ENCODE assay signal across 8 cellular contexts in the genomic region with DNA sequence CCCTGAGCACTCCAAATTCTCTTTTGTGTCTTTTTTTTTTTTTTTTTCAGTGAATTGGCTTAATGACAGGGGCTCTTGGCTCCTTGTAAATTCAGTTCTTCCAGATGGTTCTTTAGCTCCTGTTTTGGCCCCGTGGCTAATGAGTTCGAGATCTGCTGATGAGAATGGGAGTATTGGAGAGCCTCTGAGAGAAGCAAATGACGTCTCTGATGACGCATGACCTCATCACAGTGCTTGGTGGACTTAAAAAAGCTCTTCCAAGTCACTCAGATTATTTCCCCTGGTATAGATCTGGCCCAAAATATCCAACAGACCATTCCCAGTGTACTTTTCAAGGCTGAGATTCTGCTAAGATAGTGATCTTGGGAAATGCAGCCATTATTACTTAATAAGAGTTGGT.
"Had no signal": no experiment of that assay in that cellular context is flagged by ENCODE, and none has a peak within 500 bp of the region (broad histone marks: within the 10 kb centered on the region; RNA-seq: fewer than 3 reads in every experiment).

No MANE protein-coding gene starts in this region.

- ATAC-seq: GM12878 had no signal

- DNase-seq: GDM1, GF-D8 had no signal

- FAIRE-seq: G401.6, GM12878, GM12891, GM12892, GM18507, GM19239 had no signal

- H3K4me3 ChIP-seq: GM12878 had no signal
